1 cellular context compared by ENCODE assay signal in the genomic region with DNA sequence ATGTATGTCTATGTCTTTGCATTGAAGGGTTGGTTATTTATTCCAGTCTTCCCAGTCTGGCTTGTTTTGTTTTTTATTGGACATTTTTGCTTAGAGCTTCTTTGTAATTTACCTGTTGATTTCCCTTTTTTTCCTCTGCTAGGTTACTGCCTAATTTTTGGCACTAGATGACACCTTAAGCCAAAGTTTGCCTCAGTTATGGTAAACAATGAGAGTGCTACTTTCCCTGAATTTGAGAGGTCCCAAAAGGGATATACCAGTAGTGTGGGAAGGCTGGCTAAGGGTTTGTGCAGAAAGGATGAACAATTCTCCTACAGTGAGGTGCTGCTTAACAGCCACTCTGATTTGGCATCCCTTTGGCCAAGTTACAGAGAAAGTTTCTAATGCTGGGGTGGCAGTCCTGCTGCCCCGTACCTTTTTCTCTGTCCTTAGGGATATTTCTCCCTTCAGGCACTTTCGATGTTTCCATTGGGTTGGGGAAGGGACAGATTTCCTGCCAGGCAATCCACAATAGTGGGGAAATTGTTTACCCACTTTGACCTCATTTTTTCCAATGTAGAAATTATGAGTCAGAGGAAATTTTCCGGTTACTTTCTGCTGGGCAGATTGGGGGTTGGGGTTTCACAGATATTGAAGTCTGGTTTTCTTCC.
TF ChIP-seq lines count a peak whose summit lies in the region.

No MANE protein-coding gene starts in this region.

TF ChIP-seq in HepG2, 621 proteins besides CTCF, POLR2A, EP300 and RAD21 (continued from another document and continues in another):
- TF ChIP-seq, protein P1, sequence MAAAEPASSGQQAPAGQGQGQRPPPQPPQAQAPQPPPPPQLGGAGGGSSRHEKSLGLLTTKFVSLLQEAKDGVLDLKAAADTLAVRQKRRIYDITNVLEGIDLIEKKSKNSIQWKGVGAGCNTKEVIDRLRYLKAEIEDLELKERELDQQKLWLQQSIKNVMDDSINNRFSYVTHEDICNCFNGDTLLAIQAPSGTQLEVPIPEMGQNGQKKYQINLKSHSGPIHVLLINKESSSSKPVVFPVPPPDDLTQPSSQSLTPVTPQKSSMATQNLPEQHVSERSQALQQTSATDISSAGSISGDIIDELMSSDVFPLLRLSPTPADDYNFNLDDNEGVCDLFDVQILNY (CRISPR knock-in tag; conservative IDR thresholded peaks at IDR 0.05), result no peak
- TF ChIP-seq ZNF282 (IDR thresholded peaks at IDR 0.05; ENCODE audit: partially characterized antibody) (no peak), ZZZ3 (CRISPR knock-in tag; IDR thresholded peaks at IDR 0.05; ENCODE audit: borderline replicate concordance) (no peak), SP2 (CRISPR knock-in tag; IDR thresholded peaks at IDR 0.05) (no peak), HMG20A (CRISPR knock-in tag; IDR thresholded peaks at IDR 0.05; ENCODE audit: borderline replicate concordance) (peak; percentile 33; the same call in 1 of the 2 replicates), SMAD9 (CRISPR knock-in tag; IDR thresholded peaks at IDR 0.05) (no peak), FLYWCH1 (CRISPR knock-in tag; IDR thresholded peaks at IDR 0.05) (no peak), RXRA (CRISPR knock-in tag; IDR thresholded peaks at IDR 0.05) (no peak; the same call in 1 of the 2 replicates), IRF2 (CRISPR knock-in tag; IDR thresholded peaks at IDR 0.05) (no peak), ATF1 (CRISPR knock-in tag; IDR thresholded peaks at IDR 0.05) (no peak), ZNF274 (CRISPR knock-in tag; IDR thresholded peaks at IDR 0.05) (no peak), ZSCAN20 (CRISPR knock-in tag; IDR thresholded peaks at IDR 0.05; ENCODE audit: borderline replicate concordance) (no peak), ZNF556 (CRISPR knock-in tag; IDR thresholded peaks at IDR 0.05; ENCODE audit: borderline replicate concordance) (no peak), HNF4A (CRISPR knock-in tag; IDR thresholded peaks at IDR 0.05) (no peak), PHF5A (CRISPR knock-in tag; IDR thresholded peaks at IDR 0.05; ENCODE audit: low read depth, unreplicated experiment) (no peak), ZNF431 (CRISPR knock-in tag; IDR thresholded peaks at IDR 0.05; ENCODE audit: borderline replicate concordance, low read depth) (no peak), PAX8 (CRISPR knock-in tag; IDR thresholded peaks at IDR 0.05; ENCODE audit: borderline replicate concordance) (no peak), HHEX (CRISPR knock-in tag; IDR thresholded peaks at IDR 0.05) (no peak), ARNT2 (CRISPR knock-in tag; IDR thresholded peaks at IDR 0.05; ENCODE audit: low read depth) (no peak), KDM4B (CRISPR knock-in tag; IDR thresholded peaks at IDR 0.05) (no peak), MYC (CRISPR knock-in tag; IDR thresholded peaks at IDR 0.05; ENCODE audit: borderline replicate concordance) (no peak), MIXL1 (CRISPR knock-in tag; IDR thresholded peaks at IDR 0.05) (0 out of 2 replicates have a peak, but pooled peaks have one; percentile 1), ZNF850 (CRISPR knock-in tag; conservative IDR thresholded peaks at IDR 0.05) (no peak), ZNF567 (CRISPR knock-in tag; IDR thresholded peaks at IDR 0.05; ENCODE audit: borderline replicate concordance) (no peak), HDAC6 (IDR thresholded peaks at IDR 0.05; ENCODE audit: low read depth, low read length) (no peak), TGIF2 (CRISPR knock-in tag; IDR thresholded peaks at IDR 0.05) (no peak), RARG (CRISPR knock-in tag; IDR thresholded peaks at IDR 0.05; ENCODE audit: low read depth) (no peak), HNF4G (IDR thresholded peaks at IDR 0.05; ENCODE audit: borderline replicate concordance, low read depth, low read length) (no peak), HNF4G (CRISPR knock-in tag; IDR thresholded peaks at IDR 0.05; ENCODE audit: borderline replicate concordance, low read depth) (no peak), SP5 (CRISPR knock-in tag; IDR thresholded peaks at IDR 0.05; ENCODE audit: borderline replicate concordance, low read depth) (no peak), FIP1L1 (IDR thresholded peaks at IDR 0.05; ENCODE audit: borderline replicate concordance, insufficient read depth, low read depth, low read length) (no peak), ZNF7 (CRISPR knock-in tag; IDR thresholded peaks at IDR 0.05) (no peak), SSRP1 (CRISPR knock-in tag; IDR thresholded peaks at IDR 0.05) (no peak), ZNF337 (CRISPR knock-in tag; IDR thresholded peaks at IDR 0.05; ENCODE audit: borderline replicate concordance, low read depth) (no peak), PRMT3 (CRISPR knock-in tag; IDR thresholded peaks at IDR 0.05; ENCODE audit: borderline replicate concordance, low read depth) (no peak), ZSCAN21 (CRISPR knock-in tag; IDR thresholded peaks at IDR 0.05; ENCODE audit: borderline replicate concordance) (no peak), AGO2 (optimal IDR thresholded peaks at IDR 0.05; ENCODE audit: low read depth, low read length) (no peak), SNAPC2 (CRISPR knock-in tag; IDR thresholded peaks at IDR 0.05) (no peak), SUZ12 (IDR thresholded peaks at IDR 0.05; ENCODE audit: low read depth, low read length) (no peak), FOSL2 (CRISPR knock-in tag; IDR thresholded peaks at IDR 0.05) (peak; percentile 90)
- TF ChIP-seq, protein P2, sequence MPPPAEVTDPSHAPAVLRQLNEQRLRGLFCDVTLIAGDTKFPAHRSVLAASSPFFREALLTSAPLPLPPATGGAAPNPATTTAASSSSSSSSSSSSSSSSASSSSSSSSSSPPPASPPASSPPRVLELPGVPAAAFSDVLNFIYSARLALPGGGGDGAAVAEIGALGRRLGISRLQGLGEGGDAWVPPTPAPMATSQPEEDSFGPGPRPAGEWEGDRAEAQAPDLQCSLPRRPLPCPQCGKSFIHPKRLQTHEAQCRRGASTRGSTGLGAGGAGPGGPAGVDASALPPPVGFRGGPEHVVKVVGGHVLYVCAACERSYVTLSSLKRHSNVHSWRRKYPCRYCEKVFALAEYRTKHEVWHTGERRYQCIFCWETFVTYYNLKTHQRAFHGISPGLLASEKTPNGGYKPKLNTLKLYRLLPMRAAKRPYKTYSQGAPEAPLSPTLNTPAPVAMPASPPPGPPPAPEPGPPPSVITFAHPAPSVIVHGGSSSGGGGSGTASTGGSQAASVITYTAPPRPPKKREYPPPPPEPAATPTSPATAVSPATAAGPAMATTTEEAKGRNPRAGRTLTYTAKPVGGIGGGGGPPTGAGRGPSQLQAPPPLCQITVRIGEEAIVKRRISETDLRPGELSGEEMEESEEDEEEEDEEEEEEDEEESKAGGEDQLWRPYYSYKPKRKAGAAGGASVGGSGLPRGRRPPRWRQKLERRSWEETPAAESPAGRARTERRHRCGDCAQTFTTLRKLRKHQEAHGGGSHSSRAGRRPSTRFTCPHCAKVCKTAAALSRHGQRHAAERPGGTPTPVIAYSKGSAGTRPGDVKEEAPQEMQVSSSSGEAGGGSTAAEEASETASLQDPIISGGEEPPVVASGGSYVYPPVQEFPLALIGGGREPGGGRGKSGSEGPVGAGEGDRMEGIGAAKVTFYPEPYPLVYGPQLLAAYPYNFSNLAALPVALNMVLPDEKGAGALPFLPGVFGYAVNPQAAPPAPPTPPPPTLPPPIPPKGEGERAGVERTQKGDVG (CRISPR knock-in tag; IDR thresholded peaks at IDR 0.05; ENCODE audit: borderline replicate concordance), result no peak
- TF ChIP-seq, protein P3, sequence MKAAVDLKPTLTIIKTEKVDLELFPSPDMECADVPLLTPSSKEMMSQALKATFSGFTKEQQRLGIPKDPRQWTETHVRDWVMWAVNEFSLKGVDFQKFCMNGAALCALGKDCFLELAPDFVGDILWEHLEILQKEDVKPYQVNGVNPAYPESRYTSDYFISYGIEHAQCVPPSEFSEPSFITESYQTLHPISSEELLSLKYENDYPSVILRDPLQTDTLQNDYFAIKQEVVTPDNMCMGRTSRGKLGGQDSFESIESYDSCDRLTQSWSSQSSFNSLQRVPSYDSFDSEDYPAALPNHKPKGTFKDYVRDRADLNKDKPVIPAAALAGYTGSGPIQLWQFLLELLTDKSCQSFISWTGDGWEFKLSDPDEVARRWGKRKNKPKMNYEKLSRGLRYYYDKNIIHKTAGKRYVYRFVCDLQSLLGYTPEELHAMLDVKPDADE (CRISPR knock-in tag; IDR thresholded peaks at IDR 0.05), result no peak
- TF ChIP-seq, protein P4, sequence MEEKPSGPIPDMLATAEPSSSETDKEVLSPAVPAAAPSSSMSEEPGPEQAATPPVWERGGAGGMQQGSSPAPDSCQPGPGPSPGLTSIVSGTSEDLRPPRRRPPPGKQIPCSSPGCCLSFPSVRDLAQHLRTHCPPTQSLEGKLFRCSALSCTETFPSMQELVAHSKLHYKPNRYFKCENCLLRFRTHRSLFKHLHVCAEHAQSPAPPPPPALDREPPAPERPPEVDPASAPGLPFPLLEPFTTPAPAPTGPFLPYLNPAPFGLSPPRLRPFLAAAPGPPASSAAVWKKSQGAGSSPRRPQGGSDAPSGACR (CRISPR knock-in tag; IDR thresholded peaks at IDR 0.05), result no peak
- TF ChIP-seq, protein P5, sequence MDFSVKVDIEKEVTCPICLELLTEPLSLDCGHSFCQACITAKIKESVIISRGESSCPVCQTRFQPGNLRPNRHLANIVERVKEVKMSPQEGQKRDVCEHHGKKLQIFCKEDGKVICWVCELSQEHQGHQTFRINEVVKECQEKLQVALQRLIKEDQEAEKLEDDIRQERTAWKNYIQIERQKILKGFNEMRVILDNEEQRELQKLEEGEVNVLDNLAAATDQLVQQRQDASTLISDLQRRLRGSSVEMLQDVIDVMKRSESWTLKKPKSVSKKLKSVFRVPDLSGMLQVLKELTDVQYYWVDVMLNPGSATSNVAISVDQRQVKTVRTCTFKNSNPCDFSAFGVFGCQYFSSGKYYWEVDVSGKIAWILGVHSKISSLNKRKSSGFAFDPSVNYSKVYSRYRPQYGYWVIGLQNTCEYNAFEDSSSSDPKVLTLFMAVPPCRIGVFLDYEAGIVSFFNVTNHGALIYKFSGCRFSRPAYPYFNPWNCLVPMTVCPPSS (IDR thresholded peaks at IDR 0.05), result no peak
- TF ChIP-seq, protein P6, sequence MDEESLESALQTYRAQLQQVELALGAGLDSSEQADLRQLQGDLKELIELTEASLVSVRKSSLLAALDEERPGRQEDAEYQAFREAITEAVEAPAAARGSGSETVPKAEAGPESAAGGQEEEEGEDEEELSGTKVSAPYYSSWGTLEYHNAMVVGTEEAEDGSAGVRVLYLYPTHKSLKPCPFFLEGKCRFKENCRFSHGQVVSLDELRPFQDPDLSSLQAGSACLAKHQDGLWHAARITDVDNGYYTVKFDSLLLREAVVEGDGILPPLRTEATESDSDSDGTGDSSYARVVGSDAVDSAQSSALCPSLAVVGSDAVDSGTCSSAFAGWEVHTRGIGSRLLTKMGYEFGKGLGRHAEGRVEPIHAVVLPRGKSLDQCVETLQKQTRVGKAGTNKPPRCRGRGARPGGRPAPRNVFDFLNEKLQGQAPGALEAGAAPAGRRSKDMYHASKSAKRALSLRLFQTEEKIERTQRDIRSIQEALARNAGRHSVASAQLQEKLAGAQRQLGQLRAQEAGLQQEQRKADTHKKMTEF (CRISPR knock-in tag; IDR thresholded peaks at IDR 0.05), result no peak
- TF ChIP-seq, protein P7, sequence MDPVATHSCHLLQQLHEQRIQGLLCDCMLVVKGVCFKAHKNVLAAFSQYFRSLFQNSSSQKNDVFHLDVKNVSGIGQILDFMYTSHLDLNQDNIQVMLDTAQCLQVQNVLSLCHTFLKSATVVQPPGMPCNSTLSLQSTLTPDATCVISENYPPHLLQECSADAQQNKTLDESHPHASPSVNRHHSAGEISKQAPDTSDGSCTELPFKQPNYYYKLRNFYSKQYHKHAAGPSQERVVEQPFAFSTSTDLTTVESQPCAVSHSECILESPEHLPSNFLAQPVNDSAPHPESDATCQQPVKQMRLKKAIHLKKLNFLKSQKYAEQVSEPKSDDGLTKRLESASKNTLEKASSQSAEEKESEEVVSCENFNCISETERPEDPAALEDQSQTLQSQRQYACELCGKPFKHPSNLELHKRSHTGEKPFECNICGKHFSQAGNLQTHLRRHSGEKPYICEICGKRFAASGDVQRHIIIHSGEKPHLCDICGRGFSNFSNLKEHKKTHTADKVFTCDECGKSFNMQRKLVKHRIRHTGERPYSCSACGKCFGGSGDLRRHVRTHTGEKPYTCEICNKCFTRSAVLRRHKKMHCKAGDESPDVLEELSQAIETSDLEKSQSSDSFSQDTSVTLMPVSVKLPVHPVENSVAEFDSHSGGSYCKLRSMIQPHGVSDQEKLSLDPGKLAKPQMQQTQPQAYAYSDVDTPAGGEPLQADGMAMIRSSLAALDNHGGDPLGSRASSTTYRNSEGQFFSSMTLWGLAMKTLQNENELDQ (CRISPR knock-in tag; IDR thresholded peaks at IDR 0.05; ENCODE audit: borderline replicate concordance), result no peak
- TF ChIP-seq, protein P8, sequence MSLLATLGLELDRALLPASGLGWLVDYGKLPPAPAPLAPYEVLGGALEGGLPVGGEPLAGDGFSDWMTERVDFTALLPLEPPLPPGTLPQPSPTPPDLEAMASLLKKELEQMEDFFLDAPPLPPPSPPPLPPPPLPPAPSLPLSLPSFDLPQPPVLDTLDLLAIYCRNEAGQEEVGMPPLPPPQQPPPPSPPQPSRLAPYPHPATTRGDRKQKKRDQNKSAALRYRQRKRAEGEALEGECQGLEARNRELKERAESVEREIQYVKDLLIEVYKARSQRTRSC (CRISPR knock-in tag; IDR thresholded peaks at IDR 0.05; ENCODE audit: low read depth), result no peak
- TF ChIP-seq, protein P9, sequence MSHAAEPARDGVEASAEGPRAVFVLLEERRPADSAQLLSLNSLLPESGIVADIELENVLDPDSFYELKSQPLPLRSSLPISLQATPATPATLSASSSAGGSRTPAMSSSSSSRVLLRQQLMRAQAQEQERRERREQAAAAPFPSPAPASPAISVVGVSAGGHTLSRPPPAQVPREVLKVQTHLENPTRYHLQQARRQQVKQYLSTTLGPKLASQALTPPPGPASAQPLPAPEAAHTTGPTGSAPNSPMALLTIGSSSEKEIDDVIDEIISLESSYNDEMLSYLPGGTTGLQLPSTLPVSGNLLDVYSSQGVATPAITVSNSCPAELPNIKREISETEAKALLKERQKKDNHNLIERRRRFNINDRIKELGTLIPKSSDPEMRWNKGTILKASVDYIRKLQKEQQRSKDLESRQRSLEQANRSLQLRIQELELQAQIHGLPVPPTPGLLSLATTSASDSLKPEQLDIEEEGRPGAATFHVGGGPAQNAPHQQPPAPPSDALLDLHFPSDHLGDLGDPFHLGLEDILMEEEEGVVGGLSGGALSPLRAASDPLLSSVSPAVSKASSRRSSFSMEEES (CRISPR knock-in tag; IDR thresholded peaks at IDR 0.05), result no peak
- TF ChIP-seq, protein P10, sequence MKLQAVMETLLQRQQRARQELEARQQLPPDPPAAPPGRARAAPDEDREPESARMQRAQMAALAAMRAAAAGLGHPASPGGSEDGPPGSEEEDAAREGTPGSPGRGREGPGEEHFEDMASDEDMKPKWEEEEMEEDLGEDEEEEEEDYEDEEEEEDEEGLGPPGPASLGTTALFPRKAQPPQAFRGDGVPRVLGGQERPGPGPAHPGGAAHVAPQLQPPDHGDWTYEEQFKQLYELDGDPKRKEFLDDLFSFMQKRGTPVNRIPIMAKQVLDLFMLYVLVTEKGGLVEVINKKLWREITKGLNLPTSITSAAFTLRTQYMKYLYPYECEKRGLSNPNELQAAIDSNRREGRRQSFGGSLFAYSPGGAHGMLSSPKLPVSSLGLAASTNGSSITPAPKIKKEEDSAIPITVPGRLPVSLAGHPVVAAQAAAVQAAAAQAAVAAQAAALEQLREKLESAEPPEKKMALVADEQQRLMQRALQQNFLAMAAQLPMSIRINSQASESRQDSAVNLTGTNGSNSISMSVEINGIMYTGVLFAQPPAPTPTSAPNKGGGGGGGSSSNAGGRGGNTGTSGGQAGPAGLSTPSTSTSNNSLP (IDR thresholded peaks at IDR 0.05; ENCODE audit: low read depth, low read length), result peak; percentile 81; the same call in 1 of the 2 replicates
